ENCODE assay signal across 1 cellular context in the genomic region with DNA sequence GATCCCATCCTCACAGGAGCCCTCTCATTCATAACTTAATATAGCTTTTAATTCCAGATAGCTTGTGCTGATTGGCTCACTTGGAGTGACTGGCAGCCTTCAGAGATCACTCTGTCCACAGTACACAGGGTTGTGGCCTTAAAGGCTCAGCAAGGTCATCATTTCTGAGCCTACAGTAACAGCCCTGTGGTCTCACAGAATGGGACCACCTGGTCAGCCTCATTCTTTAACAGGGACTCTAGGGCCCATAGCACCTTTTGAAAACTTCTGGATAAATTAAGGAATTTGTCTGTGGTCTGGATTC.
TF ChIP-seq lines count a peak whose summit lies in the region.

No MANE protein-coding gene starts in this region.

TF ChIP-seq in HEK293, 187 proteins besides CTCF, POLR2A, EP300 and RAD21 (continued from another document):
- TF ChIP-seq, protein P1, sequence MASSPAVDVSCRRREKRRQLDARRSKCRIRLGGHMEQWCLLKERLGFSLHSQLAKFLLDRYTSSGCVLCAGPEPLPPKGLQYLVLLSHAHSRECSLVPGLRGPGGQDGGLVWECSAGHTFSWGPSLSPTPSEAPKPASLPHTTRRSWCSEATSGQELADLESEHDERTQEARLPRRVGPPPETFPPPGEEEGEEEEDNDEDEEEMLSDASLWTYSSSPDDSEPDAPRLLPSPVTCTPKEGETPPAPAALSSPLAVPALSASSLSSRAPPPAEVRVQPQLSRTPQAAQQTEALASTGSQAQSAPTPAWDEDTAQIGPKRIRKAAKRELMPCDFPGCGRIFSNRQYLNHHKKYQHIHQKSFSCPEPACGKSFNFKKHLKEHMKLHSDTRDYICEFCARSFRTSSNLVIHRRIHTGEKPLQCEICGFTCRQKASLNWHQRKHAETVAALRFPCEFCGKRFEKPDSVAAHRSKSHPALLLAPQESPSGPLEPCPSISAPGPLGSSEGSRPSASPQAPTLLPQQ (tag by site-specific recombination; IDR thresholded peaks at IDR 0.05) = no peak
TF ChIP-seq in HEK293: peak in this region for 2.
